In the genomic region with DNA sequence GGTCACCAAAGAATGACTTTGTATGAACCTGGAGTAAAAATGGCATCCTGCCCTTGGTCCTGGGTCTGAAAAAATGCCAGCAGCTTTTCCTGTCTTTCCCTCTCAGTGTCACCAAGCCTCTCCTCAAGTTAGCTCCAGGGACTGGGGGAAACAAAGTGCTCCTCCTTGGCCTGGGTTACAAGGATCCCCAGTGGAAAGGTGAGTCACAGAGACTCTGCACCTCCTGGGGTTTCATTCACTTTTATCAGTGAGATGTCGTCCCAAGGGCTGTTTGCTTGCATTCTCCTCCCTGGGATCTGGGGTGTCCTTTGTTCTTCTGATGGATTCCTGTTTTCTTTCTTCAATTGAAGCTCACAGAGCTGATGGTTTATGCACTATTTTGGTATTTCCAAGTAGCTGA, we compare ENCODE assay signal across 16 cellular contexts.
DNase-seq lines count a peak whose midpoint lies in the region; ATAC-seq, FAIRE-seq and TF ChIP-seq lines count a peak whose summit lies in the region.
"Had no signal": no experiment of that assay in that cellular context is flagged by ENCODE, and none has a peak within 500 bp of the region (broad histone marks: within the 10 kb centered on the region; RNA-seq: fewer than 3 reads in every experiment).

No MANE protein-coding gene starts in this region.

- intact Hi-C loops in upper lobe of right lung (cut with DNase I) = no loop called here

- H3K23me2 ChIP-seq in H1 (ENCODE audit: low read depth, low read length) = no peaks in the 10 kb centered on the region

- H3K9ac ChIP-seq in GM23248 (no peak overlapping the region), HUES6 (ENCODE audit: low read length) (peak overlapping the region; percentile 57), H1 (replicated peaks in 1 of 4; ENCODE audit: extremely low read depth in 1 of 4, low read depth in 3 of 4, low read length in 3 of 4) (peak overlapping the region in 1 of 4 experiments; percentile 45; a peak in 1 of 7 replicates)

- H3K4me3 ChIP-seq in GM23248 = no peak overlapping the region
- H3K4me3 ChIP-seq in HUES6 (ENCODE audit: low read depth, low read length) = no peak overlapping the region
- peak overlapping the region in 1 of 4 experiments; percentile 29; a peak in 1 of 8 replicates for H3K4me3 ChIP-seq in H1 (ENCODE audit: extremely low read depth in 1 of 4, insufficient read depth in 2 of 4, low read depth in 3 of 4, low read length in 4 of 4)
- no peak overlapping the region for H3K4me3 ChIP-seq in upper lobe of right lung
- H3K4me3 ChIP-seq in BE2C (ENCODE audit: low read depth, low read length) = no peak overlapping the region
- H3K4me3 ChIP-seq: K562, SK-N-MC had no signal

- peak overlapping the region; percentile 44 for H2BK120ac ChIP-seq in H1 (replicated peaks; ENCODE audit: low read depth, low read length)

- no peak for TF ChIP-seq POLR2A in H1 (IDR thresholded peaks at IDR 0.05; ENCODE audit: control extremely low read depth in 1 of 2, low read depth in 2 of 2, low read length in 2 of 2)

- peak overlapping the region; percentile 99 for H4K91ac ChIP-seq in H1 (replicated peaks; ENCODE audit: insufficient read length, low read length)

- H3K9me2 ChIP-seq in GM23248 (ENCODE audit: insufficient read depth) = no peaks in the 10 kb centered on the region

- H3K79me1 ChIP-seq in H1 (ENCODE audit: low read depth, low read length) = no peaks in the 10 kb centered on the region

- FAIRE-seq in H1 (lab: Jason Lieb, UNC) = peak; percentile 93
- FAIRE-seq: K562 had no signal

- H2BK12ac ChIP-seq in H1 (ENCODE audit: low read depth, low read length) = peak overlapping the region; percentile 99; the same call in 1 of the 2 replicates

- no peaks in the 10 kb centered on the region for H3K79me2 ChIP-seq in GM23248 (ENCODE audit: insufficient read depth)
- no peaks in the 10 kb centered on the region for H3K79me2 ChIP-seq in H1 (ENCODE audit: control insufficient read depth in 1 of 2, insufficient read depth in 2 of 2, low read length in 2 of 2)

- H4K8ac ChIP-seq in H1 (ENCODE audit: extremely low read depth, insufficient read depth, low read length) = no peak overlapping the region

- CTCF ChIA-PET in H1 (lab: Charles Lee; ENCODE audit: partially characterized antibody) = interaction anchor here (0.6 to 1.0 kb wide), 5 partner anchors 11 to 1087 kb away, joined by 3 to 4 read pairs (median 3); no protein-coding TSS in a partner anchor

- WGBS in GM23248 (ENCODE audit: low coverage in 1 of 2, low lambda C conversion rate in 2 of 2, missing lambda C conversion rate in 2 of 2), 2 experiments = 67 to 68% methylated on average over 1 of the region's 1 CpG
- WGBS in H1 (ENCODE audit: extremely low coverage in 1 of 2, insufficient coverage in 1 of 2, insufficient read length in 1 of 2, insufficient replicate concordance in 2 of 2, low coverage in 1 of 2, low lambda C conversion rate in 2 of 2, missing lambda C conversion rate in 1 of 2), 2 experiments = 0% methylated on average over 1 of the region's 1 CpG; no CpG with 5 or more reads in 1 of the 2 experiments

- no peak; a peak in 1 of 4 replicates for TF ChIP-seq RAD21 in H1 (IDR thresholded peaks at IDR 0.05 in 1 of 2, conservative IDR thresholded peaks at IDR 0.05 in 1 of 2; ENCODE audit: low read depth in 2 of 2, low read length in 2 of 2)

- H3K4me2 ChIP-seq in GM23248 (ENCODE audit: unreplicated experiment) = no peak overlapping the region
- H3K4me2 ChIP-seq in H1 (ENCODE audit: insufficient read depth in 1 of 2, low read depth in 2 of 2, low read length in 2 of 2) = peak overlapping the region; percentile 9 to 46; a peak in 3 of 4 replicates

- H3F3A ChIP-seq in GM23248 (ENCODE audit: insufficient read depth) = peaks cover 20% of the 10 kb centered on the region; the same call in 1 of the 2 replicates

- no peaks in the 10 kb centered on the region for H4K20me1 ChIP-seq in GM23248 (ENCODE audit: insufficient read depth)
- no peaks in the 10 kb centered on the region for H4K20me1 ChIP-seq in H1 (replicated peaks in 1 of 2; ENCODE audit: control insufficient read depth in 1 of 2, insufficient read depth in 2 of 2, low read length in 2 of 2)

- H3K18ac ChIP-seq in H1 (ENCODE audit: extremely low read depth, low read length) = no peak overlapping the region

- no peak for ATAC-seq in upper lobe of right lung
- no peak for ATAC-seq in HG02852 (IDR thresholded peaks at IDR 0.05; ENCODE audit: unreplicated experiment)
- ATAC-seq in GM18909 (IDR thresholded peaks at IDR 0.05; ENCODE audit: poor library complexity, unreplicated experiment) = no peak
- ATAC-seq: K562, Panc1 had no signal

- H2BK15ac ChIP-seq in H1 (ENCODE audit: low read length) = no peak overlapping the region

- no peak overlapping the region for H3K27ac ChIP-seq in GM23248
- H3K27ac ChIP-seq in HUES6 (ENCODE audit: low read depth, low read length) = peak overlapping the region; percentile 68; the same call in 1 of the 2 replicates
- peak overlapping the region; percentile 77 for H3K27ac ChIP-seq in H1 (ENCODE audit: low read depth, low read length)
- H3K27ac ChIP-seq in upper lobe of right lung = no peak overlapping the region
- H3K27ac ChIP-seq: SK-N-MC had no signal

- H2BK5ac ChIP-seq in H1 (ENCODE audit: low read depth, low read length) = peak overlapping the region; percentile 3; the same call in 1 of the 2 replicates

- no peaks in the 10 kb centered on the region for H3K27me3 ChIP-seq in GM23248 (replicated peaks; ENCODE audit: insufficient read depth)
- no peaks in the 10 kb centered on the region for H3K27me3 ChIP-seq in HUES6 (ENCODE audit: control insufficient read depth, insufficient read depth, low read length)
- no peaks in the 10 kb centered on the region for H3K27me3 ChIP-seq in H1 (replicated peaks in 1 of 4; ENCODE audit: control insufficient read depth in 3 of 4, extremely low read depth in 1 of 4, insufficient read depth in 3 of 4, low read length in 3 of 4)
- no peaks in the 10 kb centered on the region for H3K27me3 ChIP-seq in upper lobe of right lung
- H3K27me3 ChIP-seq in BE2C = no peaks in the 10 kb centered on the region

- H4K5ac ChIP-seq in H1 (ENCODE audit: insufficient read length, low read depth, low read length) = peak overlapping the region; percentile 8

- H2AFZ ChIP-seq in GM23248 (no peak overlapping the region), H1 (ENCODE audit: low read length) (peak overlapping the region; percentile 51; the same call in 1 of the 2 replicates)

- H3K4me1 ChIP-seq in GM23248 (ENCODE audit: insufficient read depth) (peaks cover 26% of the 10 kb centered on the region), HUES6 (ENCODE audit: control insufficient read depth, insufficient read depth, low read length) (peaks cover 25% of the 10 kb centered on the region), H1 (replicated peaks in 1 of 4; ENCODE audit: control insufficient read depth in 3 of 4, insufficient read depth in 4 of 4, low read length in 3 of 4) (peaks cover 3 to 18% (median 8%) of the 10 kb centered on the region in 4 experiments; a peak in 6 of 7 replicates), upper lobe of right lung (no peaks in the 10 kb centered on the region), BE2C (no peaks in the 10 kb centered on the region)

- no peak overlapping the region for H3K4ac ChIP-seq in H1 (replicated peaks; ENCODE audit: insufficient read length, low read depth, low read length)

- H2AK5ac ChIP-seq in H1 (ENCODE audit: low read depth, low read length) = no peak overlapping the region

- H3K14ac ChIP-seq in H1 (ENCODE audit: insufficient read length) = no peak overlapping the region

- no peak for TF ChIP-seq CTCF in H1 (IDR thresholded peaks at IDR 0.05; ENCODE audit: control extremely low read depth in 1 of 3, insufficient read depth in 1 of 3, low read depth in 1 of 3, low read length in 3 of 3)
- no peak for TF ChIP-seq CTCF in upper lobe of right lung (IDR thresholded peaks at IDR 0.05)
- TF ChIP-seq CTCF in BE2C (IDR thresholded peaks at IDR 0.05; ENCODE audit: low read depth, low read length) = no peak

- POLR2A ChIA-PET in H1 (lab: Charles Lee; ENCODE audit: partially characterized antibody) = interaction anchor here (0.7 to 1.2 kb wide), 2 partner anchors 10 to 95 kb away, joined by 3 to 4 read pairs; no protein-coding TSS in a partner anchor

- in situ Hi-C loops in GM23248 (cut with MboI) = no loop called here

- no peak for TF ChIP-seq EP300 in H1 (IDR thresholded peaks at IDR 0.05; ENCODE audit: borderline replicate concordance in 1 of 2, low read depth in 2 of 2, low read length in 2 of 2)

- H3K36me3 ChIP-seq in GM23248 (ENCODE audit: low read depth) = no peaks in the 10 kb centered on the region
- H3K36me3 ChIP-seq in HUES6 (ENCODE audit: control insufficient read depth, insufficient read depth, low read length) = no peaks in the 10 kb centered on the region
- no peaks in the 10 kb centered on the region for H3K36me3 ChIP-seq in H1 (ENCODE audit: control insufficient read depth in 2 of 4, insufficient read depth in 4 of 4, low read length in 3 of 4)
- no peaks in the 10 kb centered on the region for H3K36me3 ChIP-seq in upper lobe of right lung
- no peaks in the 10 kb centered on the region for H3K36me3 ChIP-seq in BE2C

- H3K9me3 ChIP-seq in GM23248 (ENCODE audit: low read depth) (no peaks in the 10 kb centered on the region), HUES6 (ENCODE audit: control insufficient read depth, insufficient read depth, low read depth, low read length) (no peaks in the 10 kb centered on the region), H1 (ENCODE audit: insufficient read depth in 2 of 2, low read depth in 1 of 2, low read length in 1 of 2) (no peaks in the 10 kb centered on the region), upper lobe of right lung (no peaks in the 10 kb centered on the region), BE2C (no peaks in the 10 kb centered on the region)

- no peak overlapping the region for H3K23ac ChIP-seq in H1 (ENCODE audit: insufficient read length)

- DNase-seq in GM23248 (peak; percentile 3), H1 (ENCODE audit: low read depth in 1 of 2, low spot score in 2 of 2) (peak in 1 of 2 experiments; percentile 41), iPS-NIHi11 (ENCODE audit: low spot score) (peak; percentile 33), upper lobe of right lung (no peak), BE2C (no peak)
- DNase-seq: HFFc6, NCI-H1417 treated with DMSO at 0.1 percent for 48 hours, NCI-H1930, NCI-H82, T-helper 1 cell had no signal

- no peak overlapping the region for H3K56ac ChIP-seq in H1 (replicated peaks; ENCODE audit: insufficient read length, low read depth, low read length)

- H2BK20ac ChIP-seq in H1 (ENCODE audit: low read length) = peak overlapping the region; percentile 56; the same call in 1 of the 2 replicates

Comparison
In these comparisons a context has a peak if more than half of its experiments do, and no peak if none do; other contexts are left out.
1. DNase-seq: peak in GM23248 (single experiment) and iPS-NIHi11 (single experiment); none in upper lobe of right lung (single experiment) and BE2C (single experiment).
2. H3K27ac ChIP-seq: peak in HUES6 (single experiment) and H1 (single experiment); none in GM23248 (single experiment) and upper lobe of right lung (single experiment).